ENCODE assay signal across 1 cellular context in genomic region chr5:15821506-15821905, GRCh38.
TF ChIP-seq lines count a peak whose summit lies in the region.

No MANE protein-coding gene starts in this region.

TF ChIP-seq in SK-N-SH treated with all-trans-retinoic acid at 6 μM for 48 hours, 23 proteins besides CTCF, POLR2A, EP300 and RAD21 (continued from another document):
- TF ChIP-seq CREB5 (CRISPR knock-in tag; IDR thresholded peaks at IDR 0.05; ENCODE audit: low read depth) (no peak), ESRRG (CRISPR knock-in tag; IDR thresholded peaks at IDR 0.05) (no peak), ZFP30 (CRISPR knock-in tag; IDR thresholded peaks at IDR 0.05) (no peak), ISL1 (CRISPR knock-in tag; IDR thresholded peaks at IDR 0.05) (no peak), ZC3H10 (CRISPR knock-in tag; IDR thresholded peaks at IDR 0.05) (no peak), TCF4 (CRISPR knock-in tag; IDR thresholded peaks at IDR 0.05; ENCODE audit: borderline replicate concordance) (no peak), ZNF8 (CRISPR knock-in tag; IDR thresholded peaks at IDR 0.05) (no peak), ZNF70 (CRISPR knock-in tag; IDR thresholded peaks at IDR 0.05) (no peak), GLIS3 (CRISPR knock-in tag; IDR thresholded peaks at IDR 0.05) (no peak), ARNTL (CRISPR knock-in tag; IDR thresholded peaks at IDR 0.05; ENCODE audit: borderline replicate concordance, low read depth) (no peak), PATZ1 (CRISPR knock-in tag; IDR thresholded peaks at IDR 0.05; ENCODE audit: borderline replicate concordance) (no peak)
